In the genomic region with DNA sequence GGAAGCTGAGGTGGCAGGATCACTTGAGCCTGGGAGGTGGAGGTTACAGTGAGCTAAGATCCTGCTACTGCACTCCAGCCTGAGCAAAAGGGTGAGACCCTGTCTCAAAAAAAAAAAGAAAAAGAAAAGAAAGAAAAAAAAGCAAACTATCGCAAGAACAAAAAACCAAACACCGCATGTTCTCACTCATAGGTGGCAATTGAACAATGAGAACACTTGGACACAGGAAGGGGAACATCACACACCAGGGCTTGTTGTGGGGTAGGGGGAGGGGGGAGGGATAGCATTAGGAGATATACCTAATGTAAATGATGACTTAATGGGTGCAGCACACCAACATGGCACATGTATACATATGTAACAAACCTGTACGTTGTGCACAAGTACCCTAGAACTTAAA, we compare ENCODE assay signal across 5 cellular contexts. TPM values are rescaled to one million over a fixed set of nuclear protein-coding genes. Genes with fewer than 3 reads are reported as not detected.
"Had no signal": no experiment of that assay in that cellular context is flagged by ENCODE, and none has a peak within 500 bp of the region (broad histone marks: within the 10 kb centered on the region; RNA-seq: fewer than 3 reads in every experiment).

No MANE protein-coding gene starts in this region.

RNA-seq across cellular contexts. Expression of a gene that starts 11.6 kb away (rescaled TPM):
- total RNA-seq: activated CD4-positive, alpha-beta memory T cell treated with anti-CD3 and anti-CD28 coated beads, Interleukin-2, amount 10 ng/mL, durations not matched to agents 7 days and 5 days; bronchial epithelial cell; RPMI7951; T-helper 2 cell treated with Interferon-gamma antibody and Interleukin-4, amounts not matched to agents 100 ng/mL and 5 ng/mL, for 36 hours had no signal

RNA-seq across cellular contexts. Expression of a gene that starts 40.5 kb away (rescaled TPM):
- total RNA-seq: activated CD4-positive, alpha-beta memory T cell treated with anti-CD3 and anti-CD28 coated beads, Interleukin-2, amount 10 ng/mL, durations not matched to agents 7 days and 5 days; ascending aorta; bronchial epithelial cell; RPMI7951; T-helper 2 cell treated with Interferon-gamma antibody and Interleukin-4, amounts not matched to agents 100 ng/mL and 5 ng/mL, for 36 hours had no signal
